In genomic region chr1:101253976-101254660, GRCh38 we compare ENCODE assay signal across 1 cellular context.
TF ChIP-seq lines count a peak whose summit lies in the region.

No MANE protein-coding gene starts in this region.

TF ChIP-seq in K562, 482 proteins besides CTCF, POLR2A, EP300 and RAD21 (continued from another document and continues in another):
- TF ChIP-seq PBX2 (CRISPR knock-in tag; IDR thresholded peaks at IDR 0.05; ENCODE audit: low read depth), result no peak
- peak; percentile 63; the same call in 1 of the 2 replicates for TF ChIP-seq PBX2 (tag; conservative IDR thresholded peaks at IDR 0.05; ENCODE audit: low read depth)
- TF ChIP-seq TFAM (CRISPR knock-in tag; conservative IDR thresholded peaks at IDR 0.05), result no peak
- no peak for TF ChIP-seq ZNF583 (CRISPR knock-in tag; IDR thresholded peaks at IDR 0.05)
- no peak for TF ChIP-seq EHMT2 (IDR thresholded peaks at IDR 0.05)
- TF ChIP-seq ZNF407 (IDR thresholded peaks at IDR 0.05; ENCODE audit: low read depth), result no peak
- TF ChIP-seq, protein P1, sequence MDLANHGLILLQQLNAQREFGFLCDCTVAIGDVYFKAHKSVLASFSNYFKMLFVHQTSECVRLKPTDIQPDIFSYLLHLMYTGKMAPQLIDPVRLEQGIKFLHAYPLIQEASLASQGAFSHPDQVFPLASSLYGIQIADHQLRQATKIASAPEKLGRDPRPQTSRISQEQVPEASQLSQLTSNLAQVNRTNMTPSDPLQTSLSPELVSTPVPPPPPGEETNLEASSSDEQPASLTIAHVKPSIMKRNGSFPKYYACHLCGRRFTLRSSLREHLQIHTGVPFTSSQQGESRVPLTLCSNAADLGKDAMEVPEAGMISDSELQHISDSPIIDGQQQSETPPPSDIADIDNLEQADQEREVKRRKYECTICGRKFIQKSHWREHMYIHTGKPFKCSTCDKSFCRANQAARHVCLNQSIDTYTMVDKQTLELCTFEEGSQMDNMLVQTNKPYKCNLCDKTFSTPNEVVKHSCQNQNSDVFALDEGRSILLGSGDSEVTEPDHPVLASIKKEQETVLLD (IDR thresholded peaks at IDR 0.05), result no peak
- no peak for TF ChIP-seq E4F1 (CRISPR knock-in tag; IDR thresholded peaks at IDR 0.05; ENCODE audit: borderline replicate concordance)
- TF ChIP-seq ZNF717 (CRISPR knock-in tag; IDR thresholded peaks at IDR 0.05), result no peak
- peak; percentile 47; the same call in 1 of the 2 replicates for TF ChIP-seq TEAD4 (IDR thresholded peaks at IDR 0.05; ENCODE audit: low read length)
- no peak for TF ChIP-seq TEAD4 (CRISPR knock-in tag; IDR thresholded peaks at IDR 0.05; ENCODE audit: borderline replicate concordance)
- TF ChIP-seq DPF2 (IDR thresholded peaks at IDR 0.05), result peak; percentile 43; the same call in 1 of the 2 replicates
- no peak for TF ChIP-seq RBFOX2 (IDR thresholded peaks at IDR 0.05; ENCODE audit: low read depth, low read length)
- TF ChIP-seq BCOR (IDR thresholded peaks at IDR 0.05), result no peak
- TF ChIP-seq KDM1A (IDR thresholded peaks at IDR 0.05), result peak; percentile 67 to 70; a peak in 3 of 4 replicates
- no peak for TF ChIP-seq BMI1 (IDR thresholded peaks at IDR 0.05; ENCODE audit: low read length)
- no peak for TF ChIP-seq STAT5B (CRISPR knock-in tag; IDR thresholded peaks at IDR 0.05)
- TF ChIP-seq RFX7 (CRISPR knock-in tag; IDR thresholded peaks at IDR 0.05), result no peak
- TF ChIP-seq, protein P2, sequence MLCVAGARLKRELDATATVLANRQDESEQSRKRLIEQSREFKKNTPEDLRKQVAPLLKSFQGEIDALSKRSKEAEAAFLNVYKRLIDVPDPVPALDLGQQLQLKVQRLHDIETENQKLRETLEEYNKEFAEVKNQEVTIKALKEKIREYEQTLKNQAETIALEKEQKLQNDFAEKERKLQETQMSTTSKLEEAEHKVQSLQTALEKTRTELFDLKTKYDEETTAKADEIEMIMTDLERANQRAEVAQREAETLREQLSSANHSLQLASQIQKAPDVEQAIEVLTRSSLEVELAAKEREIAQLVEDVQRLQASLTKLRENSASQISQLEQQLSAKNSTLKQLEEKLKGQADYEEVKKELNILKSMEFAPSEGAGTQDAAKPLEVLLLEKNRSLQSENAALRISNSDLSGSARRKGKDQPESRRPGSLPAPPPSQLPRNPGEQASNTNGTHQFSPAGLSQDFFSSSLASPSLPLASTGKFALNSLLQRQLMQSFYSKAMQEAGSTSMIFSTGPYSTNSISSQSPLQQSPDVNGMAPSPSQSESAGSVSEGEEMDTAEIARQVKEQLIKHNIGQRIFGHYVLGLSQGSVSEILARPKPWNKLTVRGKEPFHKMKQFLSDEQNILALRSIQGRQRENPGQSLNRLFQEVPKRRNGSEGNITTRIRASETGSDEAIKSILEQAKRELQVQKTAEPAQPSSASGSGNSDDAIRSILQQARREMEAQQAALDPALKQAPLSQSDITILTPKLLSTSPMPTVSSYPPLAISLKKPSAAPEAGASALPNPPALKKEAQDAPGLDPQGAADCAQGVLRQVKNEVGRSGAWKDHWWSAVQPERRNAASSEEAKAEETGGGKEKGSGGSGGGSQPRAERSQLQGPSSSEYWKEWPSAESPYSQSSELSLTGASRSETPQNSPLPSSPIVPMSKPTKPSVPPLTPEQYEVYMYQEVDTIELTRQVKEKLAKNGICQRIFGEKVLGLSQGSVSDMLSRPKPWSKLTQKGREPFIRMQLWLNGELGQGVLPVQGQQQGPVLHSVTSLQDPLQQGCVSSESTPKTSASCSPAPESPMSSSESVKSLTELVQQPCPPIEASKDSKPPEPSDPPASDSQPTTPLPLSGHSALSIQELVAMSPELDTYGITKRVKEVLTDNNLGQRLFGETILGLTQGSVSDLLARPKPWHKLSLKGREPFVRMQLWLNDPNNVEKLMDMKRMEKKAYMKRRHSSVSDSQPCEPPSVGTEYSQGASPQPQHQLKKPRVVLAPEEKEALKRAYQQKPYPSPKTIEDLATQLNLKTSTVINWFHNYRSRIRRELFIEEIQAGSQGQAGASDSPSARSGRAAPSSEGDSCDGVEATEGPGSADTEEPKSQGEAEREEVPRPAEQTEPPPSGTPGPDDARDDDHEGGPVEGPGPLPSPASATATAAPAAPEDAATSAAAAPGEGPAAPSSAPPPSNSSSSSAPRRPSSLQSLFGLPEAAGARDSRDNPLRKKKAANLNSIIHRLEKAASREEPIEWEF (CRISPR knock-in tag; IDR thresholded peaks at IDR 0.05), result no peak
- TF ChIP-seq TAF1 (IDR thresholded peaks at IDR 0.05; ENCODE audit: control insufficient read depth, extremely low read depth, insufficient read depth, low read length, severe bottlenecking), result no peak
- TF ChIP-seq MEIS2 (IDR thresholded peaks at IDR 0.05; ENCODE audit: partially characterized antibody), result peak; percentile 76
- no peak for TF ChIP-seq TEAD2 (tag; IDR thresholded peaks at IDR 0.05)
- no peak for TF ChIP-seq SPI1 (IDR thresholded peaks at IDR 0.05; ENCODE audit: borderline replicate concordance, low read depth, low read length)
- no peak for TF ChIP-seq MAFG (tag; conservative IDR thresholded peaks at IDR 0.05)
- TF ChIP-seq PTBP1 (IDR thresholded peaks at IDR 0.05; ENCODE audit: low read depth, low read length), result no peak
- peak; percentile 31; the same call in 1 of the 2 replicates for TF ChIP-seq JUND (IDR thresholded peaks at IDR 0.05; ENCODE audit: borderline replicate concordance, low read depth, low read length)
- peak; percentile 58; the same call in 2 of the 3 replicates for TF ChIP-seq JUND (tag; IDR thresholded peaks at IDR 0.05; ENCODE audit: borderline replicate concordance, low read depth, low read length)
- TF ChIP-seq PCBP2 (IDR thresholded peaks at IDR 0.05; ENCODE audit: low read depth, low read length, poor library complexity, severe bottlenecking), result no peak
- peak; percentile 41; the same call in 1 of the 2 replicates for TF ChIP-seq ARID1B (IDR thresholded peaks at IDR 0.05)
- peak; percentile 99 for TF ChIP-seq HMBOX1 (IDR thresholded peaks at IDR 0.05)
- TF ChIP-seq NEUROD1 (IDR thresholded peaks at IDR 0.05; ENCODE audit: borderline replicate concordance, low read depth, low read length, partially characterized antibody), result no peak
